1 cellular context compared by ENCODE assay signal in the genomic region with DNA sequence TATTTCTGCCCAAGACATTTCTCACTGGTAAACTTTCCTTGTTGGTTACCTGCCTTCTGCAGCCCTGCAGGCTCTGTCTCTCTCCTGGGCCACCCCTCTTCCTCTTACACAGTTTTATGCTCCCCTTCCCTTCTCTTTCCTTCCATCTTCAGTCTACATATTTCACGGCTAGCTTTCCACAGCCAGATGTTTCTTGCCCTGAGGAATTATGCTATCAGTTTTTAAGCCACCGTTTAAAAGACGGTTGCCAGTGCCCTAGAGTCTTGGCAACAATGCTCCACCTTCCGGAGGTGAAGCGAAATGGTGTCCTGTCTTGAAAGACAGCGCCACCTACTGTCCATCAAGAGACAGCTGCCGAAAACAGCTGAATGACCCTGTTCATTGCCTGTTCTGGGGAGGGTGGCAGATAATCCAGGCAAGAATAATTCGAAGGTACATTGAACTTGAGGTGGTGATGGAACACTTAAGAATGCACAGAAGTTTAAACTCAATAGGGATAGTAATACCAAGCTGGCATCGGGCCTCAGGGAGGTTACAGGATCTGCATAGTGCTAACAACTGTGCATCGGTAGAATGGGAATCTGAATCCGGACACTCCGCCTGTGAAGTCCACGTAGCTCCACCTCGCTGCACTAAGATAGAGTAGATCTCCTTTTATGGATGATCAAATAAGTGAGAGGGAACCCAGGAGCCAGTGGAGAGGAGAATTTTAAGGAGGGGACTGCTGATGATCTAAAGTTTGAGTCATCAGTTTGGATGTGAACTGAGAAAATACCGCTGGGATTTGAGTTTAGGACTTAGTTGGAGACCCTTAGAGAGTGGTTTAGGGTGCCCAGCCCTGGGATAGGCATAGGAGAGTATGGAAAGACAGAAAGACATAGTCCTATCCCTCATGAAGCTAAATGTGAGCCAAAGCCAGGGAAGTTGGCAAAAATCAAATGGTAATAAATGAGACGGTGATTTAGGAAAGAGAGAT.
TF ChIP-seq lines count a peak whose summit lies in the region.

No MANE protein-coding gene starts in this region.

TF ChIP-seq in GM12878, 131 proteins besides CTCF, POLR2A, EP300 and RAD21 (continues in another document):
- TF ChIP-seq NBN (IDR thresholded peaks at IDR 0.05) (0 out of 2 replicates have a peak, but pooled peaks have one; percentile 43), ASH2L (IDR thresholded peaks at IDR 0.05; ENCODE audit: borderline replicate concordance, low read depth) (no peak), STAT3 (IDR thresholded peaks at IDR 0.05; ENCODE audit: low read depth, low read length) (peak; percentile 76; the same call in 1 of the 2 replicates), CBX5 (IDR thresholded peaks at IDR 0.05; ENCODE audit: low read depth) (no peak), ESRRA (IDR thresholded peaks at IDR 0.05; ENCODE audit: low read length) (0 out of 2 replicates have a peak, but pooled peaks have one; percentile 30), ZBTB33 (IDR thresholded peaks at IDR 0.05) (no peak), HDGF (IDR thresholded peaks at IDR 0.05) (peak; percentile 84; the same call in 1 of the 2 replicates), FOS (IDR thresholded peaks at IDR 0.05; ENCODE audit: borderline replicate concordance, extremely low read depth, insufficient read length) (no peak), NFIC (IDR thresholded peaks at IDR 0.05; ENCODE audit: low read depth, low read length) (no peak), ZNF24 (IDR thresholded peaks at IDR 0.05) (peak; percentile 82), YY1 (IDR thresholded peaks at IDR 0.05; ENCODE audit: low read depth, low read length) (peak; percentile 82; the same call in 1 of the 2 replicates), SMC3 (IDR thresholded peaks at IDR 0.05; ENCODE audit: borderline replicate concordance, low read length) (peak; percentile 99), IKZF1 (conservative IDR thresholded peaks at IDR 0.05) (peak; percentile 40), CREM (IDR thresholded peaks at IDR 0.05; ENCODE audit: low read depth) (no peak), BHLHE40 (IDR thresholded peaks at IDR 0.05; ENCODE audit: borderline replicate concordance in 1 of 2, low read depth in 2 of 2, low read length in 1 of 2) (peak; percentile 10 to 49; a peak in 1 of 4 replicates), FOXM1 (IDR thresholded peaks at IDR 0.05; ENCODE audit: low read depth, low read length) (no peak; the same call in 1 of the 2 replicates), NR2C1 (IDR thresholded peaks at IDR 0.05) (no peak), PML (IDR thresholded peaks at IDR 0.05; ENCODE audit: low read length) (no peak), STAT1 (conservative IDR thresholded peaks at IDR 0.05) (peak; percentile 70; the same call in 1 of the 2 replicates), MTA2 (IDR thresholded peaks at IDR 0.05; ENCODE audit: low read depth) (0 out of 2 replicates have a peak, but pooled peaks have one; percentile 18), MLLT1 (IDR thresholded peaks at IDR 0.05) (peak; percentile 70; the same call in 1 of the 2 replicates), SMARCA5 (IDR thresholded peaks at IDR 0.05) (peak; percentile 79; the same call in 1 of the 2 replicates), MYC (IDR thresholded peaks at IDR 0.05; ENCODE audit: insufficient read depth, insufficient read length, insufficient replicate concordance, low read length, severe bottlenecking) (no peak), JUND (IDR thresholded peaks at IDR 0.05; ENCODE audit: low read depth, low read length) (0 out of 2 replicates have a peak, but pooled peaks have one; percentile 14), POLR2AphosphoS2 (IDR thresholded peaks at IDR 0.05; ENCODE audit: low read depth, low read length) (no peak), GABPA (IDR thresholded peaks at IDR 0.05; ENCODE audit: low read depth) (no peak), RELA (IDR thresholded peaks at IDR 0.05; ENCODE audit: borderline replicate concordance, partially characterized antibody) (no peak), ZZZ3 (IDR thresholded peaks at IDR 0.05; ENCODE audit: control insufficient read depth, insufficient read length, low read depth) (no peak), SP1 (IDR thresholded peaks at IDR 0.05; ENCODE audit: low read depth, low read length) (peak; percentile 16), IRF4 (IDR thresholded peaks at IDR 0.05; ENCODE audit: low read depth, low read length) (peak; percentile 40; the same call in 1 of the 2 replicates), SIX5 (IDR thresholded peaks at IDR 0.05; ENCODE audit: low read depth, low read length, severe bottlenecking) (no peak), CREB1 (IDR thresholded peaks at IDR 0.05; ENCODE audit: low read depth) (no peak), RCOR1 (conservative IDR thresholded peaks at IDR 0.05; ENCODE audit: low read depth, low read length) (0 out of 2 replicates have a peak, but pooled peaks have one; percentile 42), SIN3A (IDR thresholded peaks at IDR 0.05; ENCODE audit: low read depth, low read length) (0 out of 2 replicates have a peak, but pooled peaks have one; percentile 62), PBX3 (IDR thresholded peaks at IDR 0.05; ENCODE audit: insufficient replicate concordance, low read depth, low read length) (peak; percentile 45), MEF2B (IDR thresholded peaks at IDR 0.05; ENCODE audit: partially characterized antibody, poor library complexity, severe bottlenecking) (no peak), IKZF2 (IDR thresholded peaks at IDR 0.05) (peak in 1 of 2 experiments; percentile 18; a peak in 1 of 4 replicates), EED (IDR thresholded peaks at IDR 0.05; ENCODE audit: low read depth) (no peak), ETV6 (conservative IDR thresholded peaks at IDR 0.05 in 1 of 2, IDR thresholded peaks at IDR 0.05 in 1 of 2; ENCODE audit: borderline replicate concordance in 1 of 2, low read depth in 1 of 2) (no peak)
- TF ChIP-seq, protein P1, sequence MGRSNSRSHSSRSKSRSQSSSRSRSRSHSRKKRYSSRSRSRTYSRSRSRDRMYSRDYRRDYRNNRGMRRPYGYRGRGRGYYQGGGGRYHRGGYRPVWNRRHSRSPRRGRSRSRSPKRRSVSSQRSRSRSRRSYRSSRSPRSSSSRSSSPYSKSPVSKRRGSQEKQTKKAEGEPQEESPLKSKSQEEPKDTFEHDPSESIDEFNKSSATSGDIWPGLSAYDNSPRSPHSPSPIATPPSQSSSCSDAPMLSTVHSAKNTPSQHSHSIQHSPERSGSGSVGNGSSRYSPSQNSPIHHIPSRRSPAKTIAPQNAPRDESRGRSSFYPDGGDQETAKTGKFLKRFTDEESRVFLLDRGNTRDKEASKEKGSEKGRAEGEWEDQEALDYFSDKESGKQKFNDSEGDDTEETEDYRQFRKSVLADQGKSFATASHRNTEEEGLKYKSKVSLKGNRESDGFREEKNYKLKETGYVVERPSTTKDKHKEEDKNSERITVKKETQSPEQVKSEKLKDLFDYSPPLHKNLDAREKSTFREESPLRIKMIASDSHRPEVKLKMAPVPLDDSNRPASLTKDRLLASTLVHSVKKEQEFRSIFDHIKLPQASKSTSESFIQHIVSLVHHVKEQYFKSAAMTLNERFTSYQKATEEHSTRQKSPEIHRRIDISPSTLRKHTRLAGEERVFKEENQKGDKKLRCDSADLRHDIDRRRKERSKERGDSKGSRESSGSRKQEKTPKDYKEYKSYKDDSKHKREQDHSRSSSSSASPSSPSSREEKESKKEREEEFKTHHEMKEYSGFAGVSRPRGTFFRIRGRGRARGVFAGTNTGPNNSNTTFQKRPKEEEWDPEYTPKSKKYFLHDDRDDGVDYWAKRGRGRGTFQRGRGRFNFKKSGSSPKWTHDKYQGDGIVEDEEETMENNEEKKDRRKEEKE (IDR thresholded peaks at IDR 0.05), result no peak
- TF ChIP-seq, protein P2, sequence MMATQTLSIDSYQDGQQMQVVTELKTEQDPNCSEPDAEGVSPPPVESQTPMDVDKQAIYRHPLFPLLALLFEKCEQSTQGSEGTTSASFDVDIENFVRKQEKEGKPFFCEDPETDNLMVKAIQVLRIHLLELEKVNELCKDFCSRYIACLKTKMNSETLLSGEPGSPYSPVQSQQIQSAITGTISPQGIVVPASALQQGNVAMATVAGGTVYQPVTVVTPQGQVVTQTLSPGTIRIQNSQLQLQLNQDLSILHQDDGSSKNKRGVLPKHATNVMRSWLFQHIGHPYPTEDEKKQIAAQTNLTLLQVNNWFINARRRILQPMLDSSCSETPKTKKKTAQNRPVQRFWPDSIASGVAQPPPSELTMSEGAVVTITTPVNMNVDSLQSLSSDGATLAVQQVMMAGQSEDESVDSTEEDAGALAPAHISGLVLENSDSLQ (IDR thresholded peaks at IDR 0.05), result peak; percentile 76; the same call in 1 of the 2 replicates
- TF ChIP-seq, protein P3, sequence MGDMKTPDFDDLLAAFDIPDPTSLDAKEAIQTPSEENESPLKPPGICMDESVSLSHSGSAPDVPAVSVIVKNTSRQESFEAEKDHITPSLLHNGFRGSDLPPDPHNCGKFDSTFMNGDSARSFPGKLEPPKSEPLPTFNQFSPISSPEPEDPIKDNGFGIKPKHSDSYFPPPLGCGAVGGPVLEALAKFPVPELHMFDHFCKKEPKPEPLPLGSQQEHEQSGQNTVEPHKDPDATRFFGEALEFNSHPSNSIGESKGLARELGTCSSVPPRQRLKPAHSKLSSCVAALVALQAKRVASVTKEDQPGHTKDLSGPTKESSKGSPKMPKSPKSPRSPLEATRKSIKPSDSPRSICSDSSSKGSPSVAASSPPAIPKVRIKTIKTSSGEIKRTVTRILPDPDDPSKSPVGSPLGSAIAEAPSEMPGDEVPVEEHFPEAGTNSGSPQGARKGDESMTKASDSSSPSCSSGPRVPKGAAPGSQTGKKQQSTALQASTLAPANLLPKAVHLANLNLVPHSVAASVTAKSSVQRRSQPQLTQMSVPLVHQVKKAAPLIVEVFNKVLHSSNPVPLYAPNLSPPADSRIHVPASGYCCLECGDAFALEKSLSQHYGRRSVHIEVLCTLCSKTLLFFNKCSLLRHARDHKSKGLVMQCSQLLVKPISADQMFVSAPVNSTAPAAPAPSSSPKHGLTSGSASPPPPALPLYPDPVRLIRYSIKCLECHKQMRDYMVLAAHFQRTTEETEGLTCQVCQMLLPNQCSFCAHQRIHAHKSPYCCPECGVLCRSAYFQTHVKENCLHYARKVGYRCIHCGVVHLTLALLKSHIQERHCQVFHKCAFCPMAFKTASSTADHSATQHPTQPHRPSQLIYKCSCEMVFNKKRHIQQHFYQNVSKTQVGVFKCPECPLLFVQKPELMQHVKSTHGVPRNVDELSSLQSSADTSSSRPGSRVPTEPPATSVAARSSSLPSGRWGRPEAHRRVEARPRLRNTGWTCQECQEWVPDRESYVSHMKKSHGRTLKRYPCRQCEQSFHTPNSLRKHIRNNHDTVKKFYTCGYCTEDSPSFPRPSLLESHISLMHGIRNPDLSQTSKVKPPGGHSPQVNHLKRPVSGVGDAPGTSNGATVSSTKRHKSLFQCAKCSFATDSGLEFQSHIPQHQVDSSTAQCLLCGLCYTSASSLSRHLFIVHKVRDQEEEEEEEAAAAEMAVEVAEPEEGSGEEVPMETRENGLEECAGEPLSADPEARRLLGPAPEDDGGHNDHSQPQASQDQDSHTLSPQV (IDR thresholded peaks at IDR 0.05), result peak; percentile 64; the same call in 1 of the 2 replicates
- TF ChIP-seq, protein P4, sequence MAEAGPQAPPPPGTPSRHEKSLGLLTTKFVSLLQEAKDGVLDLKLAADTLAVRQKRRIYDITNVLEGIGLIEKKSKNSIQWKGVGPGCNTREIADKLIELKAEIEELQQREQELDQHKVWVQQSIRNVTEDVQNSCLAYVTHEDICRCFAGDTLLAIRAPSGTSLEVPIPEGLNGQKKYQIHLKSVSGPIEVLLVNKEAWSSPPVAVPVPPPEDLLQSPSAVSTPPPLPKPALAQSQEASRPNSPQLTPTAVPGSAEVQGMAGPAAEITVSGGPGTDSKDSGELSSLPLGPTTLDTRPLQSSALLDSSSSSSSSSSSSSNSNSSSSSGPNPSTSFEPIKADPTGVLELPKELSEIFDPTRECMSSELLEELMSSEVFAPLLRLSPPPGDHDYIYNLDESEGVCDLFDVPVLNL (IDR thresholded peaks at IDR 0.05; ENCODE audit: low read depth, low read length), result peak; percentile 40; the same call in 1 of the 2 replicates
- TF ChIP-seq, protein P5, sequence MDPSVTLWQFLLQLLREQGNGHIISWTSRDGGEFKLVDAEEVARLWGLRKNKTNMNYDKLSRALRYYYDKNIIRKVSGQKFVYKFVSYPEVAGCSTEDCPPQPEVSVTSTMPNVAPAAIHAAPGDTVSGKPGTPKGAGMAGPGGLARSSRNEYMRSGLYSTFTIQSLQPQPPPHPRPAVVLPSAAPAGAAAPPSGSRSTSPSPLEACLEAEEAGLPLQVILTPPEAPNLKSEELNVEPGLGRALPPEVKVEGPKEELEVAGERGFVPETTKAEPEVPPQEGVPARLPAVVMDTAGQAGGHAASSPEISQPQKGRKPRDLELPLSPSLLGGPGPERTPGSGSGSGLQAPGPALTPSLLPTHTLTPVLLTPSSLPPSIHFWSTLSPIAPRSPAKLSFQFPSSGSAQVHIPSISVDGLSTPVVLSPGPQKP (IDR thresholded peaks at IDR 0.05; ENCODE audit: low read depth, low read length), result peak; percentile 57; the same call in 1 of the 2 replicates
